ENCODE assay signal across 8 cellular contexts in the genomic region with DNA sequence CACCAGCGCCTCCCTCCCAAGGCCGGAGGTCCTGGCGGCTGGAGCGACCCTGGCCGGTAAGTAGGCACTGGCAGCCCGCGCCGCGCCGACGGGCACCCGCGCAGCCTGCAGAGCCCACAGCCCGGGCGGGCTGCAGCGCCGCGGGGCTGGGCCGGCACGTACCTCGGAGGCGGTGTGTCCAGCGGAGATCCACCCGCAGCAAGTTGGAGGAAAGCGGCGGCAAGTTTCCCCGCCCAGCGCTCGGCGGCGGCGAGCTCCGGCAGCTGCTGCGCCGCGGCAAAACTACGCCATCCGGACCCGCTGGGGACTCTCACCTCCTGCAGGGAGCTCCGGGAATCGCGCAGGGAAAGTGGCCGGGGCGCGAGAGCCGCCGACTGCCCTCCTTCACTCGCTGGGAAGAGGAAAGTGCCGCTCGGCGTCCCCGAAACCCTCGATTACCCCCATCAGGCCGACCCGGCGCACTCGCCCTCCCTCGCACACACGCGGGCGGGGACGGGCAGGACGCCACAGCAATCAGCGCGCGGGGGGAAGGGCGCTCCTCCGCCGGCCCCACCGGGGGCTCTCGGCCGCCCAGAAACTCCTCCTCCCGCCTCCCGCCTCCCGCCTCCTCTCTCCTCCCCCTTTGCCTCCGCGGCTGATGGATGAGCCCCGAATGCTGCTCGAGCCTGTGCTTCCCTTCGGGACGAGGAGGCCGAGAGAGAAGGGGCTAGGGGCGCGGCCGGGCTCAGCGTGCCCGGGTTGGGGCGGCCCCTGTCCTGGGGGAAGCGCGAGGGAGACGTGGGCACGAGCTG. TPM values are rescaled to one million over a fixed set of nuclear protein-coding genes. Genes with fewer than 3 reads are reported as not detected.
DNase-seq lines count a peak whose midpoint lies in the region; ATAC-seq, FAIRE-seq and TF ChIP-seq lines count a peak whose summit lies in the region.

Gene TGFBR3, minus strand, starts transcription at position 436 of the 791 bp plus-strand sequence. CDS start 24,620 bp downstream, outside the sequence.

- intact Hi-C loops in spleen (cut with DNase I; ENCODE audit: low total_unique reads), result no loop called here

- no peaks in the 10 kb centered on the region for H3K9me3 ChIP-seq in spleen

- H3K4me3 ChIP-seq in bronchial epithelial cell (ENCODE audit: low read depth, low read length) (peak within 1 kb of the TSS; percentile 64), spleen (peak within 1 kb of the TSS; percentile 76 to 92 (median 81))

- DNase-seq in NCI-H2107 treated with DMSO at 0.1 percent for 48 hours (lab: John Stamatoyannopoulos, UW; ENCODE audit: unreplicated experiment), result peak; percentile 82
- DNase-seq in activated CD4-positive, CD25-positive, alpha-beta regulatory T cell (lab: John Stamatoyannopoulos, UW), result peak; percentile 40 to 60 (median 52)
- DNase-seq in bronchial epithelial cell (ENCODE audit: low read depth), result peak; percentile 47
- peak; percentile 74 for DNase-seq in inferior parietal cortex (ENCODE audit: extremely low spot score)
- DNase-seq in spleen, result peak; percentile 93
- DNase-seq in SHP77 treated with DMSO at 0.1 percent for 48 hours (lab: John Stamatoyannopoulos, UW), result no peak

- ATAC-seq in HG02870 (IDR thresholded peaks at IDR 0.05; ENCODE audit: unreplicated experiment), result peak; percentile 72

- TF ChIP-seq POLR2A in GM15510 (IDR thresholded peaks at IDR 0.05; ENCODE audit: borderline replicate concordance, extremely low read depth, insufficient read length) (peak; percentile 57), spleen (IDR thresholded peaks at IDR 0.05) (peak in 2 of 3 donors; percentile 15 to 86)

- FAIRE-seq in bronchial epithelial cell (lab: Jason Lieb, UNC), result no peak

- H3K36me3 ChIP-seq in bronchial epithelial cell (ENCODE audit: control insufficient read depth, insufficient read depth, low read length) (no peaks in the 10 kb centered on the region), spleen (no peaks in the 10 kb centered on the region)

- WGBS in spleen, 5 donors, result 0 to 1% (median 0%) methylated on average over 22 to 92 of the region's 92 CpGs

- no peaks in the 10 kb centered on the region for H3K27me3 ChIP-seq in bronchial epithelial cell (ENCODE audit: control insufficient read depth, insufficient read depth, low read length)
- H3K27me3 ChIP-seq in spleen (replicated peaks in 1 of 7), result peaks cover 0 to 44% (median 8%) of the 10 kb centered on the region in 7 donors

- peak within 1 kb of the TSS; percentile 70 to 98 (median 92) for H3K27ac ChIP-seq in spleen

- peak; percentile 71 for TF ChIP-seq CTCF in bronchial epithelial cell (IDR thresholded peaks at IDR 0.05; ENCODE audit: insufficient read depth, low read length, severe bottlenecking)
- peak in 8 of 11 experiments; percentile 22 to 56 (median 46) for TF ChIP-seq CTCF in spleen (IDR thresholded peaks at IDR 0.05 in 8 of 11, conservative IDR thresholded peaks at IDR 0.05 in 3 of 11)

- H3K4me1 ChIP-seq in spleen, result peaks cover 6 to 68% (median 30%) of the 10 kb centered on the region in 6 donors

RNA-seq across cellular contexts. Expression of gene TGFBR3, which starts in this region (rescaled TPM):
- total RNA-seq in bronchial epithelial cell (0.51 and 1.8 TPM in 2 replicates), spleen (100 to 1,000 TPM; 147 to 254 (median 185) TPM)
- 10 to 100 TPM in 1 of 3 donors, 1 to 10 TPM in 2; 5.2 to 15.4 (median 8.1) TPM for polyA plus RNA-seq in spleen

Comparison
In these comparisons a context has a peak if more than half of its experiments do, and no peak if none do; other contexts are left out.
1. RNA of gene TGFBR3 (total RNA-seq): 147 to 254 TPM in spleen; 0.51 to 1.8 TPM in bronchial epithelial cell; every median in the first group is over 10 times any median in the second.